29 cellular contexts compared by ENCODE assay signal in genomic region chr6:140205795-140206593, GRCh38.
"Had no signal": no experiment of that assay in that cellular context is flagged by ENCODE, and none has a peak within 500 bp of the region (broad histone marks: within the 10 kb centered on the region; RNA-seq: fewer than 3 reads in every experiment).

No MANE protein-coding gene starts in this region.

- H3K27ac ChIP-seq: hepatocyte, neutrophil, pancreas, prostate gland had no signal

- H3K36me3 Mint-ChIP-seq: activated CD4-positive, alpha-beta memory T cell treated with anti-CD3 and anti-CD28 coated beads for 36 hours; activated naive CD4-positive, alpha-beta T cell treated with anti-CD3 and anti-CD28 coated beads, Interleukin-2, amount 50 U/mL, for 24 hours; natural killer cell; stimulated activated memory B cell treated with anti-CD40 and anti-IgM and Interleukin-4, amounts not matched to agents 10 μg/mL and 1 μg/mL and 100 μg/mL, for 72 hours had no signal

- H3K4me3 ChIP-seq: esophagus muscularis mucosa, gastroesophageal sphincter, hepatocyte, pancreas, prostate gland, smooth muscle cell had no signal

- H3K9me3 ChIP-seq: esophagus muscularis mucosa, neutrophil, pancreas, prostate gland had no signal

- DNase-seq: activated CD4-positive, alpha-beta memory T cell treated with anti-CD3 and anti-CD28 coated beads for 36 hours; activated CD4-positive, alpha-beta T cell treated with anti-CD3 and anti-CD28 coated beads, Interleukin-2, amount 10 ng/mL, durations not matched to agents 24 days and 14 days; activated CD4-positive, CD25-positive, alpha-beta regulatory T cell treated with anti-CD3 and anti-CD28 coated beads, Interleukin-2, amount 50 U/mL, for 72 hours; activated CD8-positive, alpha-beta memory T cell treated with anti-CD3 and anti-CD28 coated beads, Interleukin-2, amount 50 U/mL, for 48 hours; activated gamma-delta T cell; activated naive CD8-positive, alpha-beta T cell treated with anti-CD3 and anti-CD28 coated beads, Interleukin-2, amount 50 U/mL, for 24 hours; activated T-cell treated with anti-CD3 and anti-CD28 coated beads, Interleukin-2, amount 50 U/mL, for 24 hours; central memory CD4-positive, alpha-beta T cell; islet precursor cell; left cardiac atrium; mesendoderm; natural killer cell; retina; stimulated activated CD4-positive, alpha-beta T cell treated with anti-CD3 and anti-CD28 coated beads, Interleukin-1b, Interleukin-23, amount 100 ng/mL, for 48 hours; stimulated activated CD4-positive, alpha-beta T cell treated with anti-CD3 and anti-CD28 coated beads, Interleukin-4, amount 100 ng/mL, for 4 hours; stimulated activated CD8-positive, alpha-beta memory T cell treated with anti-CD3 and anti-CD28 coated beads, Interleukin-4, amount 100 ng/mL, for 48 hours; stimulated activated naive CD8-positive, alpha-beta T cell treated with anti-CD3 and anti-CD28 coated beads, Interleukin-15, amount 100 ng/mL, for 72 hours; substantia nigra; T-helper 2 cell had no signal

- H3K4me3 Mint-ChIP-seq: activated CD4-positive, alpha-beta memory T cell treated with anti-CD3 and anti-CD28 coated beads for 36 hours; activated CD4-positive, alpha-beta T cell treated with anti-CD3 and anti-CD28 coated beads, Interleukin-2, amount 10 ng/mL, durations not matched to agents 24 days and 14 days; activated naive CD4-positive, alpha-beta T cell treated with anti-CD3 and anti-CD28 coated beads, Interleukin-2, amount 50 U/mL, for 24 hours; activated naive CD8-positive, alpha-beta T cell treated with anti-CD3 and anti-CD28 coated beads, Interleukin-2, amount 50 U/mL, for 24 hours; activated T-cell treated with anti-CD3 and anti-CD28 coated beads, Interleukin-2, amount 50 U/mL, for 24 hours; dendritic cell treated with granulocyte-macrophage colony-stimulating factor and Interleukin-4, amounts not matched to agents 40 ng/mL and 50 ng/mL, for 4 days; natural killer cell; stimulated activated memory B cell treated with anti-CD40 and anti-IgM and Interleukin-4, amounts not matched to agents 10 μg/mL and 1 μg/mL and 100 μg/mL, for 72 hours; stimulated activated naive CD8-positive, alpha-beta T cell treated with anti-CD3 and anti-CD28 coated beads, Interleukin-15, amount 100 ng/mL, for 72 hours had no signal

- H3K9me3 Mint-ChIP-seq: activated CD4-positive, alpha-beta memory T cell treated with anti-CD3 and anti-CD28 coated beads for 36 hours; activated CD4-positive, alpha-beta T cell treated with anti-CD3 and anti-CD28 coated beads, Interleukin-2, amount 10 ng/mL, durations not matched to agents 24 days and 14 days; activated naive CD4-positive, alpha-beta T cell treated with anti-CD3 and anti-CD28 coated beads, Interleukin-2, amount 50 U/mL, for 24 hours; activated naive CD8-positive, alpha-beta T cell treated with anti-CD3 and anti-CD28 coated beads, Interleukin-2, amount 50 U/mL, for 24 hours; activated T-cell treated with anti-CD3 and anti-CD28 coated beads, Interleukin-2, amount 50 U/mL, for 24 hours; natural killer cell; stimulated activated memory B cell treated with anti-CD40 and anti-IgM and Interleukin-4, amounts not matched to agents 10 μg/mL and 1 μg/mL and 100 μg/mL, for 72 hours; stimulated activated naive CD8-positive, alpha-beta T cell treated with anti-CD3 and anti-CD28 coated beads, Interleukin-15, amount 100 ng/mL, for 72 hours had no signal

- H3K4me1 ChIP-seq: pancreas, prostate gland had no signal

- H3K27ac Mint-ChIP-seq: activated CD4-positive, alpha-beta memory T cell treated with anti-CD3 and anti-CD28 coated beads for 36 hours; activated CD4-positive, alpha-beta T cell treated with anti-CD3 and anti-CD28 coated beads, Interleukin-2, amount 10 ng/mL, durations not matched to agents 24 days and 14 days; activated naive CD4-positive, alpha-beta T cell treated with anti-CD3 and anti-CD28 coated beads, Interleukin-2, amount 50 U/mL, for 24 hours; activated naive CD8-positive, alpha-beta T cell treated with anti-CD3 and anti-CD28 coated beads, Interleukin-2, amount 50 U/mL, for 24 hours; activated T-cell treated with anti-CD3 and anti-CD28 coated beads, Interleukin-2, amount 50 U/mL, for 24 hours; dendritic cell treated with granulocyte-macrophage colony-stimulating factor and Interleukin-4, amounts not matched to agents 40 ng/mL and 50 ng/mL, for 4 days; natural killer cell; stimulated activated memory B cell treated with anti-CD40 and anti-IgM and Interleukin-4, amounts not matched to agents 10 μg/mL and 1 μg/mL and 100 μg/mL, for 72 hours; stimulated activated naive CD8-positive, alpha-beta T cell treated with anti-CD3 and anti-CD28 coated beads, Interleukin-15, amount 100 ng/mL, for 72 hours had no signal

- H3K27me3 Mint-ChIP-seq: activated CD4-positive, alpha-beta T cell treated with anti-CD3 and anti-CD28 coated beads, Interleukin-2, amount 10 ng/mL, durations not matched to agents 24 days and 14 days; activated naive CD4-positive, alpha-beta T cell treated with anti-CD3 and anti-CD28 coated beads, Interleukin-2, amount 50 U/mL, for 24 hours; dendritic cell treated with granulocyte-macrophage colony-stimulating factor and Interleukin-4, amounts not matched to agents 40 ng/mL and 50 ng/mL, for 4 days; stimulated activated memory B cell treated with anti-CD40 and anti-IgM and Interleukin-4, amounts not matched to agents 10 μg/mL and 1 μg/mL and 100 μg/mL, for 72 hours; stimulated activated naive CD8-positive, alpha-beta T cell treated with anti-CD3 and anti-CD28 coated beads, Interleukin-15, amount 100 ng/mL, for 72 hours had no signal

- H3K27me3 ChIP-seq: esophagus muscularis mucosa, gastroesophageal sphincter, hepatocyte, neutrophil, pancreas had no signal

- H3K4me1 Mint-ChIP-seq: activated CD4-positive, alpha-beta T cell treated with anti-CD3 and anti-CD28 coated beads, Interleukin-2, amount 10 ng/mL, durations not matched to agents 24 days and 14 days; activated naive CD4-positive, alpha-beta T cell treated with anti-CD3 and anti-CD28 coated beads, Interleukin-2, amount 50 U/mL, for 24 hours; activated naive CD8-positive, alpha-beta T cell treated with anti-CD3 and anti-CD28 coated beads, Interleukin-2, amount 50 U/mL, for 24 hours; natural killer cell; stimulated activated memory B cell treated with anti-CD40 and anti-IgM and Interleukin-4, amounts not matched to agents 10 μg/mL and 1 μg/mL and 100 μg/mL, for 72 hours; stimulated activated naive CD8-positive, alpha-beta T cell treated with anti-CD3 and anti-CD28 coated beads, Interleukin-15, amount 100 ng/mL, for 72 hours had no signal

- ATAC-seq: activated naive CD8-positive, alpha-beta T cell treated with anti-CD3 and anti-CD28 coated beads, Interleukin-2, amount 50 U/mL, for 24 hours; gastroesophageal sphincter; natural killer cell; pancreas; stimulated activated memory B cell treated with anti-CD40 and anti-IgM and Interleukin-4, amounts not matched to agents 10 μg/mL and 1 μg/mL and 100 μg/mL, for 72 hours; stimulated activated naive CD8-positive, alpha-beta T cell treated with anti-CD3 and anti-CD28 coated beads, Interleukin-15, amount 100 ng/mL, for 72 hours had no signal
